ENCODE assay signal across 8 cellular contexts in the genomic region with DNA sequence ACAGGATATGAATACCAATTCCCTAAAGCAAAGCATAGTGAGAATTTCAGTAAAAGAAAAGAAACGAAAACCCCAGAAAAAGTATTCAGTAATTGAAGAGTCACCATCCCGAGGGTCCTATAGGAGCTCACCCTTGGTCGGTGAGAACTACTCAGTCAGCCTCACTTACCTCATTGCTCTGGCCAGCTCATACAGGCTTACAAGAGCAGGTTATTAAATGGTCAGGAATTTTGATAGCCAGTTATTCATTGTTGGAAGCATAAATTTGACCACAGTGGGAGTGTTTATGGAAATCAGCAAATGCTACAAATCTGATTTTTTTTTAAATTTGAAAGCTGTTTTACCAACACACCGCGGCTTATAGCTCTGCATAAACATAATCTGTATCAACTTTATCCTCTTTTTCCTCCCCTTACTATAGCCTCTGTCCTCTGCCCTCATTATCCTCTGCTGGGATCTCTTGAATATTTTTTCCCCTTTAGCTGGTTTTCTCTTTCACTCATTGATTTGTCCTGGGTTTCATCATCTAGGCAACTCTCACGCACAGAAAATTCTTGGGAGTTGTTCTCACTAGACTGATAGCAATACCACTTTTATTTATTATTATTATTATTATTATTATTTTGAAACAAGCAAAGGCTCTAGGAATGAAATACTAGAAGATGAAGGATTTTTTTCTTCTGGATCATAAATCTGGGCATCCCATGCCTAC. TPM values are rescaled to one million over a fixed set of nuclear protein-coding genes. Genes with fewer than 3 reads are reported as not detected.
A peak's percentile ranks its signal among the peaks of the same experiment; 100 is the strongest.
DNase-seq lines count a peak whose midpoint lies in the region; ATAC-seq and TF ChIP-seq lines count a peak whose summit lies in the region.

No MANE protein-coding gene starts in this region.

- H3K9me3 ChIP-seq in body of pancreas (no peaks in the 10 kb centered on the region), left lung (no peaks in the 10 kb centered on the region), tibial artery (no peaks in the 10 kb centered on the region)

- H3K36me3 Mint-ChIP-seq in activated naive CD4-positive, alpha-beta T cell treated with anti-CD3 and anti-CD28 coated beads for 36 hours (ENCODE audit: low read depth): no peaks in the 10 kb centered on the region
- no peaks in the 10 kb centered on the region for H3K36me3 Mint-ChIP-seq in activated CD4-positive, alpha-beta T cell treated with anti-CD3 and anti-CD28 coated beads, Interleukin-2, amount 10 ng/mL, durations not matched to agents 24 days and 14 days (ENCODE audit: low read depth)

- no peak for TF ChIP-seq POLR2A in body of pancreas (IDR thresholded peaks at IDR 0.05)

- ATAC-seq in body of pancreas (peak; percentile 80), left lung (peak; percentile 61)

- no peak for TF ChIP-seq CTCF in body of pancreas (IDR thresholded peaks at IDR 0.05)
- TF ChIP-seq CTCF in left lung (IDR thresholded peaks at IDR 0.05): no peak
- TF ChIP-seq CTCF in tibial artery (IDR thresholded peaks at IDR 0.05): no peak

- no peaks in the 10 kb centered on the region for H3K9me3 Mint-ChIP-seq in activated naive CD4-positive, alpha-beta T cell treated with anti-CD3 and anti-CD28 coated beads for 36 hours
- no peaks in the 10 kb centered on the region for H3K9me3 Mint-ChIP-seq in activated CD4-positive, alpha-beta T cell treated with anti-CD3 and anti-CD28 coated beads, Interleukin-2, amount 10 ng/mL, durations not matched to agents 24 days and 14 days

- DNase-seq in activated naive CD4-positive, alpha-beta T cell treated with anti-CD3 and anti-CD28 coated beads for 36 hours: no peak
- DNase-seq in activated naive CD4-positive, alpha-beta T cell (lab: John Stamatoyannopoulos, UW): no peak
- DNase-seq in body of pancreas: peak in 3 of 4 donors; percentile 28 to 56 (median 29)
- DNase-seq in left lung: no peak
- DNase-seq in tibial artery: no peak
- DNase-seq in NCI-H1417 treated with DMSO at 0.1 percent for 48 hours (lab: John Stamatoyannopoulos, UW): no peak
- DNase-seq in activated CD4-positive, alpha-beta T cell treated with anti-CD3 and anti-CD28 coated beads, Interleukin-2, amount 10 ng/mL, durations not matched to agents 24 days and 14 days: no peak
- DNase-seq in D341Med (ENCODE audit: low spot score): no peak

- peak overlapping the region; percentile 41 for H3K27ac Mint-ChIP-seq in activated naive CD4-positive, alpha-beta T cell treated with anti-CD3 and anti-CD28 coated beads for 36 hours
- H3K27ac Mint-ChIP-seq in activated CD4-positive, alpha-beta T cell treated with anti-CD3 and anti-CD28 coated beads, Interleukin-2, amount 10 ng/mL, durations not matched to agents 24 days and 14 days: no peak overlapping the region

- peaks cover 5% of the 10 kb centered on the region for H3K27me3 Mint-ChIP-seq in activated naive CD4-positive, alpha-beta T cell treated with anti-CD3 and anti-CD28 coated beads for 36 hours (ENCODE audit: low read depth)
- peaks cover 2% of the 10 kb centered on the region for H3K27me3 Mint-ChIP-seq in activated CD4-positive, alpha-beta T cell treated with anti-CD3 and anti-CD28 coated beads, Interleukin-2, amount 10 ng/mL, durations not matched to agents 24 days and 14 days

- no peaks in the 10 kb centered on the region for H3K27me3 ChIP-seq in body of pancreas
- no peaks in the 10 kb centered on the region for H3K27me3 ChIP-seq in left lung
- no peaks in the 10 kb centered on the region for H3K27me3 ChIP-seq in tibial artery

- WGBS in body of pancreas, 2 donors: 57 to 60% methylated on average over 6 of the region's 6 CpGs

- intact Hi-C loops in activated naive CD4-positive, alpha-beta T cell treated with anti-CD3 and anti-CD28 coated beads for 36 hours (cut with micrococcal nuclease): no loop called here
- intact Hi-C loops in body of pancreas (cut with DNase I): no loop called here
- intact Hi-C loops in left lung (cut with DNase I): no loop called here
- intact Hi-C loops in tibial artery (cut with DNase I; ENCODE audit: low total_unique reads): no loop called here
- intact Hi-C loops in activated CD4-positive, alpha-beta T cell treated with anti-CD3 and anti-CD28 coated beads, Interleukin-2, amount 10 ng/mL, durations not matched to agents 24 days and 14 days (cut with micrococcal nuclease): no loop called here

- no peaks in the 10 kb centered on the region for H3K36me3 ChIP-seq in body of pancreas (replicated peaks in 1 of 2; ENCODE audit: insufficient read depth in 1 of 2, low read depth in 2 of 2)
- no peaks in the 10 kb centered on the region for H3K36me3 ChIP-seq in left lung
- H3K36me3 ChIP-seq in tibial artery: no peaks in the 10 kb centered on the region

- H3K27ac ChIP-seq in body of pancreas: peak overlapping the region in 3 of 4 donors; percentile 64 to 86 (median 78)
- peak overlapping the region; percentile 75 to 78 for H3K27ac ChIP-seq in left lung
- H3K27ac ChIP-seq in tibial artery: peak overlapping the region; percentile 75 to 77

- H3K4me3 Mint-ChIP-seq in activated naive CD4-positive, alpha-beta T cell treated with anti-CD3 and anti-CD28 coated beads for 36 hours: no peak overlapping the region
- H3K4me3 Mint-ChIP-seq in activated CD4-positive, alpha-beta T cell treated with anti-CD3 and anti-CD28 coated beads, Interleukin-2, amount 10 ng/mL, durations not matched to agents 24 days and 14 days: no peak overlapping the region

- CTCF ChIA-PET in activated naive CD4-positive, alpha-beta T cell treated with anti-CD3 and anti-CD28 coated beads for 36 hours (lab: Charles Lee): interaction anchor here (0.6 kb wide), 1 partner anchor 39 kb away, joined by 3 read pairs; no protein-coding TSS in a partner anchor

- H3K4me1 ChIP-seq in body of pancreas: peaks cover 32% of the 10 kb centered on the region
- peaks cover 34 to 42% of the 10 kb centered on the region in 2 donors for H3K4me1 ChIP-seq in left lung
- peaks cover 0 to 78% (median 36%) of the 10 kb centered on the region in 4 donors for H3K4me1 ChIP-seq in tibial artery

- no peaks in the 10 kb centered on the region for H3K4me1 Mint-ChIP-seq in activated naive CD4-positive, alpha-beta T cell treated with anti-CD3 and anti-CD28 coated beads for 36 hours (ENCODE audit: low read depth)
- no peaks in the 10 kb centered on the region for H3K4me1 Mint-ChIP-seq in activated CD4-positive, alpha-beta T cell treated with anti-CD3 and anti-CD28 coated beads, Interleukin-2, amount 10 ng/mL, durations not matched to agents 24 days and 14 days

- H3K4me3 ChIP-seq in body of pancreas (no peak overlapping the region), left lung (no peak overlapping the region), tibial artery (no peak overlapping the region)

RNA-seq across cellular contexts. Expression of a gene that starts 11.1 kb away (rescaled TPM):
- total RNA-seq in activated naive CD4-positive, alpha-beta T cell treated with anti-CD3 and anti-CD28 coated beads for 36 hours: not detected
- total RNA-seq in body of pancreas (10 to 100 TPM; 27.4 to 39.4 TPM), left lung (100 to 1,000 TPM in 1 of 2 donors, 10 to 100 TPM in 1; 64.4 to 114 TPM)
- not detected in 2 replicates for total RNA-seq in activated CD4-positive, alpha-beta T cell treated with anti-CD3 and anti-CD28 coated beads, Interleukin-2, amount 10 ng/mL, durations not matched to agents 24 days and 14 days

RNA-seq across cellular contexts. Expression of a gene that starts 47.9 kb away (rescaled TPM):
- total RNA-seq in activated naive CD4-positive, alpha-beta T cell treated with anti-CD3 and anti-CD28 coated beads for 36 hours: 1 to 10 TPM; 4.8 to 5.3 TPM
- total RNA-seq in body of pancreas: 10 to 100 TPM; 13.2 to 13.8 TPM
- 10 to 100 TPM in 1 of 2 donors, 1 to 10 TPM in 1; 9.1 to 14.8 TPM for total RNA-seq in left lung
- total RNA-seq in activated CD4-positive, alpha-beta T cell treated with anti-CD3 and anti-CD28 coated beads, Interleukin-2, amount 10 ng/mL, durations not matched to agents 24 days and 14 days: 9.4 and 10.0 TPM in 2 replicates

Comparison
In these comparisons a context has a peak if more than half of its experiments do, and no peak if none do; other contexts are left out.
1. DNase-seq: peak in body of pancreas (3 of 4); none in activated naive CD4-positive, alpha-beta T cell treated with anti-CD3 and anti-CD28 coated beads for 36 hours (single experiment), activated naive CD4-positive, alpha-beta T cell (0 of 4), left lung (0 of 2), tibial artery (0 of 2), NCI-H1417 treated with DMSO at 0.1 percent for 48 hours (single experiment), activated CD4-positive, alpha-beta T cell treated with anti-CD3 and anti-CD28 coated beads, Interleukin-2, amount 10 ng/mL, durations not matched to agents 24 days and 14 days (single experiment) and D341Med (single experiment).
2. RNA of a gene that starts 11.1 kb away (total RNA-seq): 64.4 to 114 TPM in left lung and 27.4 to 39.4 TPM in body of pancreas; not detected in activated naive CD4-positive, alpha-beta T cell treated with anti-CD3 and anti-CD28 coated beads for 36 hours and not detected in activated CD4-positive, alpha-beta T cell treated with anti-CD3 and anti-CD28 coated beads, Interleukin-2, amount 10 ng/mL, durations not matched to agents 24 days and 14 days; every median in the first group is over 10 times any median in the second.
3. Peak in every context shown above with its lines, with median percentiles within 50 percentile points of each other: H3K27ac ChIP-seq.